ENCODE assay signal across 11 cellular contexts in genomic region chr10:95517536-95518454, GRCh38. TPM values are rescaled to one million over a fixed set of nuclear protein-coding genes. Genes with fewer than 3 reads are reported as not detected.
DNase-seq lines count a peak whose midpoint lies in the region; ATAC-seq and TF ChIP-seq lines count a peak whose summit lies in the region.
"Had no signal": no experiment of that assay in that cellular context is flagged by ENCODE, and none has a peak within 500 bp of the region (broad histone marks: within the 10 kb centered on the region; RNA-seq: fewer than 3 reads in every experiment).

No MANE protein-coding gene starts in this region.

- no peak overlapping the region for H3K14ac ChIP-seq in trophoblast cell (ENCODE audit: low read length)

- intact Hi-C loops in tibial artery (cut with DNase I; ENCODE audit: low total_unique reads): no loop called here

- H2AFZ ChIP-seq in trophoblast cell (ENCODE audit: insufficient read depth, low read length, poor library complexity): no peak overlapping the region

- H3K79me1 ChIP-seq in trophoblast cell (ENCODE audit: low read length): no peaks in the 10 kb centered on the region

- H3K27me3 ChIP-seq in tibial artery (no peaks in the 10 kb centered on the region), trophoblast cell (ENCODE audit: insufficient read depth, low read length) (no peaks in the 10 kb centered on the region)
- H3K27me3 ChIP-seq: Peyer's patch had no signal

- H3K9ac ChIP-seq in trophoblast cell (ENCODE audit: low read length): no peak overlapping the region

- H2AK5ac ChIP-seq in trophoblast cell (ENCODE audit: low read length): no peak overlapping the region

- DNase-seq in astrocyte of the spinal cord (ENCODE audit: low read depth, low spot score): peak; percentile 87
- DNase-seq in iris pigment epithelial cell (ENCODE audit: low read depth): peak; percentile 60
- DNase-seq in tibial artery: no peak
- DNase-seq in epidermal melanocyte (ENCODE audit: insufficient read length, low spot score): no peak
- DNase-seq in trophoblast cell: no peak
- DNase-seq in stimulated activated naive CD8-positive, alpha-beta T cell treated with anti-CD3 and anti-CD28 coated beads, Interleukin-15, amount 100 ng/mL, for 72 hours: no peak
- DNase-seq: head of caudate nucleus had no signal

- peaks cover 0 to 100% (median 82%) of the 10 kb centered on the region in 4 donors for H3K4me1 ChIP-seq in tibial artery
- peaks cover 0 to 3% of the 10 kb centered on the region in 2 experiments for H3K4me1 ChIP-seq in trophoblast cell (ENCODE audit: control insufficient read depth in 1 of 2, insufficient read depth in 2 of 2, low read length in 2 of 2)
- H3K4me1 ChIP-seq: Peyer's patch had no signal

- no peak for TF ChIP-seq EP300 in Ishikawa (IDR thresholded peaks at IDR 0.05; ENCODE audit: borderline replicate concordance)

- H3K18ac ChIP-seq in trophoblast cell (ENCODE audit: low read length): no peak overlapping the region

- H2BK12ac ChIP-seq in trophoblast cell (ENCODE audit: low read length): no peak overlapping the region

- H3K9me3 ChIP-seq in tibial artery: no peaks in the 10 kb centered on the region
- H3K9me3 ChIP-seq in trophoblast cell (ENCODE audit: insufficient read depth, low read depth, low read length): no peaks in the 10 kb centered on the region
- H3K9me3 ChIP-seq: Peyer's patch had no signal

- no peak overlapping the region for H3K4ac ChIP-seq in trophoblast cell (ENCODE audit: low read depth, low read length)

- H3K36me3 ChIP-seq in tibial artery (no peaks in the 10 kb centered on the region), trophoblast cell (ENCODE audit: control insufficient read depth in 1 of 2, insufficient read depth in 2 of 2, low read length in 2 of 2) (no peaks in the 10 kb centered on the region)
- H3K36me3 ChIP-seq: Peyer's patch had no signal

- peaks cover under 1% of the 10 kb centered on the region for H3K27me3 Mint-ChIP-seq in stimulated activated naive CD8-positive, alpha-beta T cell treated with anti-CD3 and anti-CD28 coated beads, Interleukin-15, amount 100 ng/mL, for 72 hours

- H3K4me2 ChIP-seq in trophoblast cell (ENCODE audit: low read length): no peak overlapping the region

- H3K27ac Mint-ChIP-seq in stimulated activated naive CD8-positive, alpha-beta T cell treated with anti-CD3 and anti-CD28 coated beads, Interleukin-15, amount 100 ng/mL, for 72 hours: no peak overlapping the region
- H3K27ac Mint-ChIP-seq: IgD-negative memory B cell had no signal

- H4K12ac ChIP-seq in trophoblast cell (ENCODE audit: low read depth, low read length): no peak overlapping the region

- no peak overlapping the region for H3K23ac ChIP-seq in trophoblast cell (ENCODE audit: low read length)

- peak overlapping the region; percentile 82 to 89 for H3K27ac ChIP-seq in tibial artery
- H3K27ac ChIP-seq in trophoblast cell (ENCODE audit: low read depth, low read length): no peak overlapping the region

- no peak overlapping the region for H4K8ac ChIP-seq in trophoblast cell (ENCODE audit: low read depth, low read length)

- in situ Hi-C loops in astrocyte of the spinal cord (cut with HindIII; ENCODE audit: low sequenced_read_pairs): no loop called here

- H2BK5ac ChIP-seq in trophoblast cell (ENCODE audit: low read depth, low read length, poor library complexity): no peak overlapping the region

- ATAC-seq in HG03196 (IDR thresholded peaks at IDR 0.05; ENCODE audit: unreplicated experiment): no peak
- ATAC-seq in stimulated activated naive CD8-positive, alpha-beta T cell treated with anti-CD3 and anti-CD28 coated beads, Interleukin-15, amount 100 ng/mL, for 72 hours: no peak

- no peaks in the 10 kb centered on the region for H3K79me2 ChIP-seq in trophoblast cell (ENCODE audit: control insufficient read depth, insufficient read depth, low read length, poor library complexity)

- TF ChIP-seq CTCF in astrocyte of the spinal cord (IDR thresholded peaks at IDR 0.05; ENCODE audit: low read depth, low read length) (no peak), tibial artery (IDR thresholded peaks at IDR 0.05) (no peak)

- H3K4me3 ChIP-seq in astrocyte of the spinal cord (ENCODE audit: low read depth, low read length) (no peak overlapping the region), tibial artery (no peak overlapping the region), trophoblast cell (ENCODE audit: low read depth, low read length) (no peak overlapping the region)
- H3K4me3 ChIP-seq: Peyer's patch had no signal

- H2BK120ac ChIP-seq in trophoblast cell (ENCODE audit: insufficient read depth, low read length, poor library complexity): no peak overlapping the region

- TF ChIP-seq RAD21 in Ishikawa (IDR thresholded peaks at IDR 0.05; ENCODE audit: low read depth): no peak

- H3K9me3 Mint-ChIP-seq in stimulated activated naive CD8-positive, alpha-beta T cell treated with anti-CD3 and anti-CD28 coated beads, Interleukin-15, amount 100 ng/mL, for 72 hours: no peaks in the 10 kb centered on the region
- H3K9me3 Mint-ChIP-seq: IgD-negative memory B cell had no signal

- WGBS in trophoblast cell (ENCODE audit: extremely low coverage, insufficient coverage, insufficient read length): no CpG with 5 or more reads among the region's 5 CpGs

- H3K4me3 Mint-ChIP-seq in stimulated activated naive CD8-positive, alpha-beta T cell treated with anti-CD3 and anti-CD28 coated beads, Interleukin-15, amount 100 ng/mL, for 72 hours: no peak overlapping the region
- H3K4me3 Mint-ChIP-seq: IgD-negative memory B cell had no signal

- no peaks in the 10 kb centered on the region for H3K4me1 Mint-ChIP-seq in stimulated activated naive CD8-positive, alpha-beta T cell treated with anti-CD3 and anti-CD28 coated beads, Interleukin-15, amount 100 ng/mL, for 72 hours

- no peak overlapping the region for H4K91ac ChIP-seq in trophoblast cell (ENCODE audit: low read depth, low read length)

TF ChIP-seq in Ishikawa, 13 proteins besides CTCF, POLR2A, EP300 and RAD21:
- peak; percentile 70 for TF ChIP-seq TEAD4 (IDR thresholded peaks at IDR 0.05)
- TF ChIP-seq CEBPB (IDR thresholded peaks at IDR 0.05): no peak
- TF ChIP-seq TCF12 (IDR thresholded peaks at IDR 0.05; ENCODE audit: low read depth): 0 out of 2 replicates have a peak, but pooled peaks have one; percentile 52
TF ChIP-seq in Ishikawa: peak in this region for 2.

RNA-seq across cellular contexts. Expression of gene SORBS1, which starts 43.4 kb away (rescaled TPM):
- polyA plus RNA-seq in trophoblast cell (2013): 20.4 and 22.1 TPM in 2 replicates

Comparison
In these comparisons a context has a peak if more than half of its experiments do, and no peak if none do; other contexts are left out.
1. DNase-seq: peak in astrocyte of the spinal cord (single experiment) and iris pigment epithelial cell (single experiment); none in tibial artery (0 of 2), epidermal melanocyte (single experiment), trophoblast cell (0 of 2) and stimulated activated naive CD8-positive, alpha-beta T cell treated with anti-CD3 and anti-CD28 coated beads, Interleukin-15, amount 100 ng/mL, for 72 hours (0 of 2).